In genomic region chr2:226756131-226756530, GRCh38 we compare ENCODE assay signal across 10 cellular contexts. TPM values are rescaled to one million over a fixed set of nuclear protein-coding genes. Genes with fewer than 3 reads are reported as not detected.
A peak's percentile ranks its signal among the peaks of the same experiment; 100 is the strongest.
DNase-seq lines count a peak whose midpoint lies in the region; ATAC-seq and TF ChIP-seq lines count a peak whose summit lies in the region.
"Had no signal": no experiment of that assay in that cellular context is flagged by ENCODE, and none has a peak within 500 bp of the region (broad histone marks: within the 10 kb centered on the region; RNA-seq: fewer than 3 reads in every experiment).

No MANE protein-coding gene starts in this region.

- H4K20me1 ChIP-seq in mammary epithelial cell (ENCODE audit: insufficient read depth, low read length) = no peaks in the 10 kb centered on the region

- peak overlapping the region; percentile 87 for H3K27ac Mint-ChIP-seq in mesothelial cell of epicardium
- no peak overlapping the region for H3K27ac Mint-ChIP-seq in activated CD4-positive, alpha-beta memory T cell treated with anti-CD3 and anti-CD28 coated beads, Interleukin-2, amount 10 ng/mL, durations not matched to agents 7 days and 5 days
- H3K27ac Mint-ChIP-seq: activated naive CD8-positive, alpha-beta T cell treated with anti-CD3 and anti-CD28 coated beads, Interleukin-2, amount 10 ng/mL, durations not matched to agents 7 days and 5 days had no signal

- WGBS in mammary epithelial cell (ENCODE audit: low coverage, missing lambda C conversion rate) = 0% methylated on average over 2 of the region's 2 CpGs

- in situ Hi-C loops in mammary epithelial cell (cut with MboI; ENCODE audit: low sequenced_read_pairs in 2 of 2) = no loop called here

- no TSS peak for BruUV-seq in mammary epithelial cell (replicated peaks; lab: Mats Ljungman, UMichigan)

- TF ChIP-seq CTCF in mammary epithelial cell (conservative IDR thresholded peaks at IDR 0.05 in 1 of 2, IDR thresholded peaks at IDR 0.05 in 1 of 2; ENCODE audit: extremely low read depth in 1 of 2, insufficient read depth in 1 of 2, low read depth in 1 of 2, low read length in 2 of 2) (no peak), mesothelial cell of epicardium (IDR thresholded peaks at IDR 0.05; ENCODE audit: unreplicated experiment) (no peak)

- H3K4me3 Mint-ChIP-seq in mesothelial cell of epicardium = no peak overlapping the region
- no peak overlapping the region for H3K4me3 Mint-ChIP-seq in activated CD4-positive, alpha-beta memory T cell treated with anti-CD3 and anti-CD28 coated beads, Interleukin-2, amount 10 ng/mL, durations not matched to agents 7 days and 5 days
- H3K4me3 Mint-ChIP-seq: activated naive CD8-positive, alpha-beta T cell treated with anti-CD3 and anti-CD28 coated beads, Interleukin-2, amount 10 ng/mL, durations not matched to agents 7 days and 5 days had no signal

- peak overlapping the region; percentile 83 for H3K9ac ChIP-seq in mammary epithelial cell (ENCODE audit: insufficient read depth, low read length)

- peaks cover 43% of the 10 kb centered on the region for H3K4me1 Mint-ChIP-seq in mesothelial cell of epicardium
- H3K4me1 Mint-ChIP-seq in activated CD4-positive, alpha-beta memory T cell treated with anti-CD3 and anti-CD28 coated beads, Interleukin-2, amount 10 ng/mL, durations not matched to agents 7 days and 5 days = no peaks in the 10 kb centered on the region

- no peak overlapping the region for H2AFZ ChIP-seq in mammary epithelial cell (ENCODE audit: low read depth, low read length)

- H3K27me3 Mint-ChIP-seq in mesothelial cell of epicardium (ENCODE audit: low read depth) = no peaks in the 10 kb centered on the region
- H3K27me3 Mint-ChIP-seq in activated CD4-positive, alpha-beta memory T cell treated with anti-CD3 and anti-CD28 coated beads, Interleukin-2, amount 10 ng/mL, durations not matched to agents 7 days and 5 days = peaks cover 1% of the 10 kb centered on the region
- H3K27me3 Mint-ChIP-seq: activated naive CD8-positive, alpha-beta T cell treated with anti-CD3 and anti-CD28 coated beads, Interleukin-2, amount 10 ng/mL, durations not matched to agents 7 days and 5 days had no signal

- ATAC-seq in HG02763 (IDR thresholded peaks at IDR 0.05; ENCODE audit: unreplicated experiment) = no peak
- no peak for ATAC-seq in GM21619 (IDR thresholded peaks at IDR 0.05; ENCODE audit: unreplicated experiment)

- peaks cover 85% of the 10 kb centered on the region for H3K79me2 ChIP-seq in mammary epithelial cell (ENCODE audit: insufficient read depth, low read length)

- H3K36me3 Mint-ChIP-seq in mesothelial cell of epicardium = peaks cover 4% of the 10 kb centered on the region
- no peaks in the 10 kb centered on the region for H3K36me3 Mint-ChIP-seq in activated CD4-positive, alpha-beta memory T cell treated with anti-CD3 and anti-CD28 coated beads, Interleukin-2, amount 10 ng/mL, durations not matched to agents 7 days and 5 days (ENCODE audit: low read depth)
- H3K36me3 Mint-ChIP-seq: activated naive CD8-positive, alpha-beta T cell treated with anti-CD3 and anti-CD28 coated beads, Interleukin-2, amount 10 ng/mL, durations not matched to agents 7 days and 5 days had no signal

- intact Hi-C loops in mammary epithelial cell (cut with micrococcal nuclease) = loop anchor here (5.0 kb wide), 2 partner anchors 104 to 329 kb away; no protein-coding TSS in a partner anchor

- peak overlapping the region; percentile 97 for H3K27ac ChIP-seq in mammary epithelial cell (ENCODE audit: insufficient read depth, low read depth, low read length)
- H3K27ac ChIP-seq: C4-2B had no signal

- no peak overlapping the region for H3K4me3 ChIP-seq in mammary epithelial cell (replicated peaks in 1 of 3; ENCODE audit: insufficient read depth in 1 of 3, low read depth in 2 of 3, low read length in 3 of 3)

- CTCF ChIA-PET in mammary epithelial cell (lab: Charles Lee; ENCODE audit: low non-redundant PET) = no interaction called here
- CTCF ChIA-PET in activated CD4-positive, alpha-beta memory T cell treated with anti-CD3 and anti-CD28 coated beads, Interleukin-2, amount 10 ng/mL, durations not matched to agents 7 days and 5 days (lab: Charles Lee) = no interaction called here

- no peaks in the 10 kb centered on the region for H3K9me3 Mint-ChIP-seq in mesothelial cell of epicardium
- no peaks in the 10 kb centered on the region for H3K9me3 Mint-ChIP-seq in activated CD4-positive, alpha-beta memory T cell treated with anti-CD3 and anti-CD28 coated beads, Interleukin-2, amount 10 ng/mL, durations not matched to agents 7 days and 5 days
- H3K9me3 Mint-ChIP-seq: activated naive CD8-positive, alpha-beta T cell treated with anti-CD3 and anti-CD28 coated beads, Interleukin-2, amount 10 ng/mL, durations not matched to agents 7 days and 5 days had no signal

- peak overlapping the region; percentile 42 for H3K4me2 ChIP-seq in mammary epithelial cell (ENCODE audit: insufficient read depth, low read depth, low read length)

- POLR2A ChIA-PET in activated CD4-positive, alpha-beta memory T cell treated with anti-CD3 and anti-CD28 coated beads, Interleukin-2, amount 10 ng/mL, durations not matched to agents 7 days and 5 days (lab: Charles Lee) = no interaction called here

- dilution Hi-C loops in mammary epithelial cell (cut with HindIII; ENCODE audit: low sequenced_read_pairs) = no loop called here

- no peaks in the 10 kb centered on the region for H3K9me3 ChIP-seq in mammary epithelial cell (replicated peaks; ENCODE audit: insufficient read depth, low read length)

- peaks cover 45% of the 10 kb centered on the region for H3K4me1 ChIP-seq in mammary epithelial cell (ENCODE audit: insufficient read depth, low read length)

- peaks cover 3% of the 10 kb centered on the region for H3K36me3 ChIP-seq in mammary epithelial cell (ENCODE audit: insufficient read depth, low read length)

- H3K27me3 ChIP-seq in mammary epithelial cell (ENCODE audit: insufficient read depth, low read length) = no peaks in the 10 kb centered on the region

- DNase-seq in 8988T (peak; percentile 8), HS-5 (ENCODE audit: low read depth) (peak; percentile 78), mammary epithelial cell (peak; percentile 99), mesothelial cell of epicardium (ENCODE audit: low spot score in 2 of 2, unreplicated experiment in 2 of 2) (no peak), NCI-H1092 (lab: John Stamatoyannopoulos, UW) (no peak)
- no peak for DNase-seq in activated CD4-positive, alpha-beta memory T cell treated with anti-CD3 and anti-CD28 coated beads, Interleukin-2, amount 10 ng/mL, durations not matched to agents 7 days and 5 days
- DNase-seq: activated naive CD8-positive, alpha-beta T cell treated with anti-CD3 and anti-CD28 coated beads, Interleukin-2, amount 10 ng/mL, durations not matched to agents 7 days and 5 days had no signal

RNA-seq across cellular contexts. Expression of gene IRS1, which starts 43.5 kb away (rescaled TPM):
- total RNA-seq in mammary epithelial cell (10 to 100 TPM; 25.8 to 36.2 TPM), mesothelial cell of epicardium (57.9 to 66.2 TPM (median 64.2 TPM) in 3 replicates)
- 27.6 TPM for polyA plus RNA-seq in mammary epithelial cell
- polyA minus RNA-seq in mammary epithelial cell = 45.6 TPM
- 1 to 10 TPM; 7.2 to 7.4 TPM for total RNA-seq in activated CD4-positive, alpha-beta memory T cell treated with anti-CD3 and anti-CD28 coated beads, Interleukin-2, amount 10 ng/mL, durations not matched to agents 7 days and 5 days

Comparison
In these comparisons a context has a peak if more than half of its experiments do, and no peak if none do; other contexts are left out.
1. DNase-seq: peak in 8988T (single experiment), HS-5 (single experiment) and mammary epithelial cell (single experiment); none in mesothelial cell of epicardium (0 of 2), NCI-H1092 (single experiment) and activated CD4-positive, alpha-beta memory T cell treated with anti-CD3 and anti-CD28 coated beads, Interleukin-2, amount 10 ng/mL, durations not matched to agents 7 days and 5 days (single experiment).